3 cellular contexts compared by ENCODE assay signal in genomic region chr16:48240147-48240546, GRCh38. TPM values are rescaled to one million over a fixed set of nuclear protein-coding genes. Genes with fewer than 3 reads are reported as not detected.
"Had no signal": no experiment of that assay in that cellular context is flagged by ENCODE, and none has a peak within 500 bp of the region (broad histone marks: within the 10 kb centered on the region; RNA-seq: fewer than 3 reads in every experiment).

No MANE protein-coding gene starts in this region.

RNA-seq across cellular contexts. Expression of gene ABCC11, which starts 7.2 kb away (rescaled TPM):
- total RNA-seq: GM23338, HT-29 had no signal
- polyA plus RNA-seq: IgD-negative memory B cell had no signal
